2 cellular contexts compared by ENCODE assay signal in genomic region chr11:78161937-78162336, GRCh38.
TF ChIP-seq lines count a peak whose summit lies in the region.

No MANE protein-coding gene starts in this region.

TF ChIP-seq in SK-N-SH, 30 proteins besides CTCF, POLR2A, EP300 and RAD21 (continues in another document):
- TF ChIP-seq CHD2 (IDR thresholded peaks at IDR 0.05; ENCODE audit: low read length, partially characterized antibody) (no peak), USF1 (IDR thresholded peaks at IDR 0.05; ENCODE audit: borderline replicate concordance, low read depth) (peak; percentile 21; the same call in 1 of the 2 replicates), MAX (IDR thresholded peaks at IDR 0.05; ENCODE audit: low read depth) (0 out of 2 replicates have a peak, but pooled peaks have one; percentile 23), FOSL2 (IDR thresholded peaks at IDR 0.05; ENCODE audit: borderline replicate concordance, low read depth) (no peak), POLR2AphosphoS5 (IDR thresholded peaks at IDR 0.05; ENCODE audit: low read depth, low read length) (no peak), RCOR1 (IDR thresholded peaks at IDR 0.05; ENCODE audit: low read length) (no peak), REST (IDR thresholded peaks at IDR 0.05; ENCODE audit: low read depth, low read length) (no peak), TAF1 (IDR thresholded peaks at IDR 0.05; ENCODE audit: borderline replicate concordance, low read depth, low read length) (no peak), MEF2A (IDR thresholded peaks at IDR 0.05; ENCODE audit: borderline replicate concordance, low read depth) (no peak), SIN3A (IDR thresholded peaks at IDR 0.05; ENCODE audit: borderline replicate concordance, low read depth, low read length) (no peak), NRF1 (IDR thresholded peaks at IDR 0.05; ENCODE audit: low read depth, low read length) (no peak), ELF1 (IDR thresholded peaks at IDR 0.05) (no peak), TCF12 (IDR thresholded peaks at IDR 0.05) (peak; percentile 37; the same call in 1 of the 2 replicates), TEAD4 (IDR thresholded peaks at IDR 0.05; ENCODE audit: borderline replicate concordance, insufficient read depth) (no peak), RXRA (IDR thresholded peaks at IDR 0.05; ENCODE audit: borderline replicate concordance, low read depth) (no peak), EZH2phosphoT487 (IDR thresholded peaks at IDR 0.05; ENCODE audit: borderline replicate concordance, low read depth) (no peak), ZBTB33 (IDR thresholded peaks at IDR 0.05; ENCODE audit: borderline replicate concordance, low read depth) (no peak), USF2 (IDR thresholded peaks at IDR 0.05; ENCODE audit: borderline replicate concordance, low read depth, low read length) (no peak), SMC3 (IDR thresholded peaks at IDR 0.05; ENCODE audit: low read depth, low read length) (no peak), GATA2 (CRISPR knock-in tag; IDR thresholded peaks at IDR 0.05) (no peak), YY1 (IDR thresholded peaks at IDR 0.05; ENCODE audit: low read depth) (no peak), PBX3 (IDR thresholded peaks at IDR 0.05) (no peak), FOXM1 (IDR thresholded peaks at IDR 0.05; ENCODE audit: low read depth) (no peak), RFX5 (IDR thresholded peaks at IDR 0.05; ENCODE audit: low read length) (no peak), MXI1 (IDR thresholded peaks at IDR 0.05; ENCODE audit: low read depth, low read length) (peak; percentile 49; the same call in 1 of the 2 replicates)

TF ChIP-seq in endothelial cell of umbilical vein, 7 proteins besides CTCF, POLR2A, EP300 and RAD21:
- no peak for TF ChIP-seq JUN (IDR thresholded peaks at IDR 0.05; ENCODE audit: borderline replicate concordance, insufficient read depth, insufficient read length, low read depth)
- no peak for TF ChIP-seq FOS (IDR thresholded peaks at IDR 0.05; ENCODE audit: borderline replicate concordance, insufficient read depth, low read length)
- TF ChIP-seq EZH2 (IDR thresholded peaks at IDR 0.05; ENCODE audit: borderline replicate concordance, low read depth, low read length, severe bottlenecking): no peak
- TF ChIP-seq MYC (IDR thresholded peaks at IDR 0.05; ENCODE audit: low read depth, low read length): no peak
- no peak for TF ChIP-seq MAX (IDR thresholded peaks at IDR 0.05; ENCODE audit: insufficient read depth, insufficient read length)
- TF ChIP-seq POLR2AphosphoS5 (IDR thresholded peaks at IDR 0.05; ENCODE audit: insufficient read depth, low read depth, low read length): no peak
- no peak for TF ChIP-seq GATA2 (IDR thresholded peaks at IDR 0.05; ENCODE audit: insufficient read depth, insufficient read length, low read depth, low read length)
